ENCODE assay signal across 8 cellular contexts in the genomic region with DNA sequence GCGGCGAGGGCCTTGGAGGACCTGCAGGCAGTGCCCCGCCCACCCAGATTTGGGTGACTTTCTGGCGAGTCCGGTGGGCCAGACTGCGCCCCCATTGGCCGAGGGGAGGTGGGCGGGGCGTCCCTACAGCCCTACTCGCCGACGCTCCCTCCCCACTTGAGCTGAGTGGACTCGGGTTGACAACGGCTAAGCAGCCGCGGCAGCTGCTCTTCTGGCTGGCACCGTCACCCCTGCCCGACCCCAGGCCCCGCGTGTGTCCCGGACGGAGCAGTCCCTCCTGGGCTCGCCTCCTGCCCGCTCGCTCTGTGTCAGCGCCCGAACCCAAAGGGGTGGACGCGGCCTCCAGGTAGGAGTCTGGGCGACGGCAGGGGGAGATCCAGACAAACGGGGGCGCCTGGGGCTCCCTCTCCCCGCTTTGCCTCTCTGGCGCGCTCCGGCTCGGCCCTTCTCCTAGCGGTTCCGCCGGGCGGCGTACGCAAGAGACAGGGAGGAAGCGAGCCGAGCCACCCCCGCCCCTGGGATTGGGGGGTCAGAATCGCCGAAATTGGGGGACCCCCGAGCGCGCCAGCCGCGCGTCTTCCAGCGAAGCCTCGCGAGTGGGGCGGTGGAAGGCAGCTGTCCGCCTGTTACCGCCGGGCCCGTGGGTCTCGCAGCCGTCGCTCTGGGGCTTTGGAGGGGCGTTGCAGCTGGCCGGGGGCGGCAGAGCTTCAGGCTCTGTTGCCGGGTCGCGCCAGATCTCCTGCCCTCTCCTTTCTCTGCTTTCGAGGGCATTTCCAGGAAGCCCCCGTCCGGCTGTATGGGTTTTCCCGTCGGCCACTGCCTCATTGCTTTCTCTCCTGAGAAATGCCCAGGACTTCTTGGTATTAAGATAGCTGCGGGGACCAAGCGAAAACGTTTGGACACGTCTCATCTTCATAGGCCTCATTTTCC. TPM values are rescaled to one million over a fixed set of nuclear protein-coding genes. Genes with fewer than 3 reads are reported as not detected.
DNase-seq lines count a peak whose midpoint lies in the region; ATAC-seq, FAIRE-seq and TF ChIP-seq lines count a peak whose summit lies in the region.

No MANE protein-coding gene starts in this region.

- H3K9me3 Mint-ChIP-seq in CD8-positive, alpha-beta T cell, result no peaks in the 10 kb centered on the region
- H3K9me3 Mint-ChIP-seq in CD4-positive, alpha-beta T cell, result no peaks in the 10 kb centered on the region

- H4K20me1 ChIP-seq in GM23248 (ENCODE audit: insufficient read depth), result no peaks in the 10 kb centered on the region

- 2 to 4% methylated on average over 21 to 25 of the region's 81 CpGs for WGBS in GM23248 (ENCODE audit: low coverage in 1 of 2, low lambda C conversion rate in 2 of 2, missing lambda C conversion rate in 2 of 2), 2 experiments

- in situ Hi-C loops in GM23248 (cut with MboI), result no loop called here

- peaks cover 18% of the 10 kb centered on the region for H3K27me3 Mint-ChIP-seq in CD8-positive, alpha-beta T cell (ENCODE audit: low read depth)
- peaks cover 32% of the 10 kb centered on the region for H3K27me3 Mint-ChIP-seq in CD4-positive, alpha-beta T cell

- no peak overlapping the region for H3K27ac Mint-ChIP-seq in CD8-positive, alpha-beta T cell
- no peak overlapping the region for H3K27ac Mint-ChIP-seq in CD4-positive, alpha-beta T cell

- no peak overlapping the region for H3K27ac ChIP-seq in CD8-positive, alpha-beta T cell (ENCODE audit: low read depth, low read length)
- H3K27ac ChIP-seq in GM23248 (no peak overlapping the region), coronary artery (peak overlapping the region; percentile 34 to 78), skin epidermis (peak overlapping the region in 20 of 21 experiments; percentile 9 to 87 (median 76))
- H3K27ac ChIP-seq in CD4-positive, alpha-beta T cell (ENCODE audit: low read depth, low read length), result no peak overlapping the region

- POLR2A ChIA-PET in CD8-positive, alpha-beta T cell (lab: Charles Lee), result no interaction called here
- POLR2A ChIA-PET in CD4-positive, alpha-beta T cell (lab: Charles Lee), result no interaction called here

- ATAC-seq in CD8-positive, alpha-beta T cell, result no peak
- ATAC-seq in CD4-positive, alpha-beta T cell (ENCODE audit: poor library complexity), result no peak

- H3K9ac ChIP-seq in GM23248, result peak overlapping the region; percentile 77

- H2AFZ ChIP-seq in GM23248, result peak overlapping the region; percentile 75

- CTCF ChIA-PET in CD8-positive, alpha-beta T cell (lab: Charles Lee), result interaction anchor here (0.7 kb wide), 1 partner anchor 34 kb away, joined by 3 read pairs; no protein-coding TSS in a partner anchor
- CTCF ChIA-PET in CD4-positive, alpha-beta T cell (lab: Charles Lee), result no interaction called here

- H3K4me3 ChIP-seq in CD8-positive, alpha-beta T cell (ENCODE audit: low read depth, low read length), result no peak overlapping the region
- peak overlapping the region; percentile 73 for H3K4me3 ChIP-seq in GM23248
- peak overlapping the region; percentile 75 for H3K4me3 ChIP-seq in coronary artery
- peak overlapping the region; percentile 36 to 50 (median 39) for H3K4me3 ChIP-seq in skin epidermis

- H3K27me3 ChIP-seq in CD8-positive, alpha-beta T cell (ENCODE audit: insufficient read depth, low read length), result no peaks in the 10 kb centered on the region
- H3K27me3 ChIP-seq in GM23248 (replicated peaks; ENCODE audit: insufficient read depth), result no peaks in the 10 kb centered on the region
- peaks cover 19% of the 10 kb centered on the region for H3K27me3 ChIP-seq in CD4-positive, alpha-beta T cell (ENCODE audit: control insufficient read depth, insufficient read depth, low read length)

- no peaks in the 10 kb centered on the region for H3K9me2 ChIP-seq in GM23248 (ENCODE audit: insufficient read depth)

- peak overlapping the region; percentile 71 for H3K4me2 ChIP-seq in GM23248 (ENCODE audit: unreplicated experiment)

- H3K36me3 Mint-ChIP-seq in CD8-positive, alpha-beta T cell, result no peaks in the 10 kb centered on the region
- H3K36me3 Mint-ChIP-seq in CD4-positive, alpha-beta T cell (ENCODE audit: low read depth), result no peaks in the 10 kb centered on the region

- no peaks in the 10 kb centered on the region for H3K36me3 ChIP-seq in CD8-positive, alpha-beta T cell (ENCODE audit: insufficient read depth, low read length)
- no peaks in the 10 kb centered on the region for H3K36me3 ChIP-seq in GM23248 (ENCODE audit: low read depth)

- DNase-seq in CD8-positive, alpha-beta T cell, result no peak
- peak; percentile 73 for DNase-seq in GM23248
- DNase-seq in RCC 7860 (ENCODE audit: low spot score), result peak; percentile 26
- peak; percentile 82 for DNase-seq in coronary artery (ENCODE audit: low spot score)
- DNase-seq in kidney tubule cell (ENCODE audit: low spot score), result peak; percentile 77
- no peak for DNase-seq in CD4-positive, alpha-beta T cell
- DNase-seq in activated CD4-positive, alpha-beta T cell treated with anti-CD3 and anti-CD28 coated beads, Interleukin-2, amount 50 U/mL, for 1 hour, result no peak

- no peaks in the 10 kb centered on the region for H3K4me1 ChIP-seq in CD8-positive, alpha-beta T cell (ENCODE audit: insufficient read depth, low read length)
- 0 out of 2 replicates have a peak, but pooled peaks cover 7% of the 10 kb centered on the region for H3K4me1 ChIP-seq in GM23248 (ENCODE audit: insufficient read depth)

- FAIRE-seq in RCC 7860 (lab: Jason Lieb, UNC), result peak; percentile 77

- no peaks in the 10 kb centered on the region for H3K9me3 ChIP-seq in CD8-positive, alpha-beta T cell (ENCODE audit: low read length)
- H3K9me3 ChIP-seq in GM23248 (ENCODE audit: low read depth), result no peaks in the 10 kb centered on the region
- H3K9me3 ChIP-seq in CD4-positive, alpha-beta T cell (ENCODE audit: control insufficient read depth, low read length), result no peaks in the 10 kb centered on the region

- peaks cover 4% of the 10 kb centered on the region for H3K4me1 Mint-ChIP-seq in CD8-positive, alpha-beta T cell (ENCODE audit: low read depth)
- H3K4me1 Mint-ChIP-seq in CD4-positive, alpha-beta T cell (ENCODE audit: low read depth), result no peaks in the 10 kb centered on the region

- H3K4me3 Mint-ChIP-seq in CD8-positive, alpha-beta T cell, result peak overlapping the region; percentile 15
- no peak overlapping the region for H3K4me3 Mint-ChIP-seq in CD4-positive, alpha-beta T cell

- no peaks in the 10 kb centered on the region for H3K79me2 ChIP-seq in GM23248 (ENCODE audit: insufficient read depth)

- TF ChIP-seq CTCF in CD8-positive, alpha-beta T cell (IDR thresholded peaks at IDR 0.05), result no peak
- no peak for TF ChIP-seq CTCF in coronary artery (IDR thresholded peaks at IDR 0.05)
- no peak for TF ChIP-seq CTCF in CD4-positive, alpha-beta T cell (IDR thresholded peaks at IDR 0.05)

- no peaks in the 10 kb centered on the region for H3F3A ChIP-seq in GM23248 (ENCODE audit: insufficient read depth)

- intact Hi-C loops in CD8-positive, alpha-beta T cell (cut with DNase I, micrococcal nuclease), result no loop called here
- intact Hi-C loops in CD4-positive, alpha-beta T cell (cut with DNase I, micrococcal nuclease), result no loop called here

RNA-seq across cellular contexts. Expression of gene STARD8, which starts 46.3 kb away (rescaled TPM):
- not detected for total RNA-seq in CD8-positive, alpha-beta T cell
- total RNA-seq in GM23248 (2014; rRNA removed; shearing (Covaris generic)), result 2.4 and 4.9 TPM in 2 replicates
- polyA plus RNA-seq in GM23248 (2016; fragmentation: Nextera tagmentation; extraction: Ambion mirVana), result 0.53 and 0.69 TPM in 2 replicates
- total RNA-seq in CD4-positive, alpha-beta T cell, result under 1 TPM; 0.22 to 0.25 TPM

Comparison
In these comparisons a context has a peak if more than half of its experiments do, and no peak if none do; other contexts are left out.
1. DNase-seq: peak in GM23248 (single experiment), RCC 7860 (single experiment), coronary artery (single experiment) and kidney tubule cell (single experiment); none in CD8-positive, alpha-beta T cell (0 of 7), CD4-positive, alpha-beta T cell (0 of 10) and activated CD4-positive, alpha-beta T cell treated with anti-CD3 and anti-CD28 coated beads, Interleukin-2, amount 50 U/mL, for 1 hour (single experiment).
2. H3K27ac ChIP-seq: peak in coronary artery (2 of 2) and skin epidermis (20 of 21); none in CD8-positive, alpha-beta T cell (single experiment), GM23248 (single experiment) and CD4-positive, alpha-beta T cell (single experiment).